Comparison of ENCODE assay signal across 29 cellular contexts in genomic region chr1:195202271-195202670, GRCh38.
A peak's percentile ranks its signal among the peaks of the same experiment; 100 is the strongest.
DNase-seq lines count a peak whose midpoint lies in the region; ATAC-seq, FAIRE-seq and TF ChIP-seq lines count a peak whose summit lies in the region.
"Had no signal": no experiment of that assay in that cellular context is flagged by ENCODE, and none has a peak within 500 bp of the region (broad histone marks: within the 10 kb centered on the region; RNA-seq: fewer than 3 reads in every experiment).

No MANE protein-coding gene starts in this region.

- no peaks in the 10 kb centered on the region for H3K27me3 Mint-ChIP-seq in endodermal cell (ENCODE audit: insufficient read depth)
- H3K27me3 Mint-ChIP-seq: activated naive CD8-positive, alpha-beta T cell; IgD-negative memory B cell had no signal

- CTCF ChIA-PET in AG04450 (lab: Charles Lee), result interaction anchor here (0.7 kb wide), 1 partner anchor 752 kb away, joined by 7 read pairs; no protein-coding TSS in a partner anchor

- DNase-seq in AG04450 (ENCODE audit: low read depth, low spot score), result peak; percentile 51
- DNase-seq in NCI-H1105 (lab: John Stamatoyannopoulos, UW), result peak; percentile 19
- peak; percentile 35 for DNase-seq in NCI-H510A (lab: John Stamatoyannopoulos, UW)
- no peak for DNase-seq in endodermal cell
- DNase-seq in small intestine, result no peak
- no peak for DNase-seq in MG63
- DNase-seq in OCI-M1 (lab: John Stamatoyannopoulos, UW), result no peak
- DNase-seq: activated CD4-positive, alpha-beta T cell treated with anti-CD3 and anti-CD28 coated beads, Interleukin-2, amount 50 U/mL, for 4 hours; activated CD8-positive, alpha-beta memory T cell treated with anti-CD3 and anti-CD28 coated beads, Interleukin-2, amount 50 U/mL, for 4 hours; Caco-2; cerebellar nuclear complex; EL; H7; hypothalamus; left ventricle myocardium superior; NCI-H1436 treated with DMSO at 0.1 percent for 48 hours; nephron progenitor cell; NK-92 treated with Interleukin-12 subunit alpha and Interleukin-12 subunit beta, amount 100 ng/mL, for 24 hours; Peyer's patch; sigmoid colon; upper lobe of left lung had no signal

- H3K4me3 ChIP-seq in AG04450 (ENCODE audit: low read depth, low read length), result no peak overlapping the region
- H3K4me3 ChIP-seq in endodermal cell (ENCODE audit: low read length), result no peak overlapping the region
- H3K4me3 ChIP-seq in small intestine (ENCODE audit: low read depth in 1 of 2, low read length in 2 of 2), result no peak overlapping the region
- no peak overlapping the region for H3K4me3 ChIP-seq in MG63
- H3K4me3 ChIP-seq: ascending aorta, BLaER1, Peyer's patch, sigmoid colon, SJSA1, upper lobe of left lung had no signal

- 80 to 95% methylated on average over 1 to 4 of the region's 4 CpGs for WGBS in endodermal cell (ENCODE audit: insufficient coverage in 1 of 2, insufficient read length in 1 of 2), 2 experiments
- 64 to 83% (median 83%) methylated on average over 4 of the region's 4 CpGs for WGBS in small intestine, 3 donors

- H3K9me3 ChIP-seq in AG04450 (ENCODE audit: control insufficient read depth, insufficient read depth, low read length) (no peaks in the 10 kb centered on the region), endodermal cell (ENCODE audit: control insufficient read depth, low read length) (no peaks in the 10 kb centered on the region), small intestine (ENCODE audit: control insufficient read depth, low read depth) (no peaks in the 10 kb centered on the region), MG63 (no peaks in the 10 kb centered on the region)
- H3K9me3 ChIP-seq: ascending aorta, BLaER1, Caco-2, Peyer's patch, sigmoid colon, upper lobe of left lung had no signal

- H3K9me3 Mint-ChIP-seq in endodermal cell, result no peaks in the 10 kb centered on the region
- H3K9me3 Mint-ChIP-seq: activated T-helper 17 cell treated with anti-CD3 and anti-CD28 coated beads, Interleukin-2, amount 50 U/mL, for 72 hours; IgD-negative memory B cell; nephron progenitor cell; WTC11 had no signal

- H3K4me3 Mint-ChIP-seq in endodermal cell, result no peak overlapping the region
- H3K4me3 Mint-ChIP-seq: activated naive CD8-positive, alpha-beta T cell; activated T-helper 17 cell treated with anti-CD3 and anti-CD28 coated beads, Interleukin-2, amount 50 U/mL, for 72 hours; IgD-negative memory B cell; nephron progenitor cell; WTC11 had no signal

- H3K27ac ChIP-seq in AG04450 (ENCODE audit: low read depth, low read length), result no peak overlapping the region
- no peak overlapping the region for H3K27ac ChIP-seq in endodermal cell (ENCODE audit: low read depth, low read length)
- H3K27ac ChIP-seq in small intestine (ENCODE audit: low read depth in 1 of 2, low read length in 1 of 2), result no peak overlapping the region
- H3K27ac ChIP-seq: ascending aorta, BLaER1, Peyer's patch, sigmoid colon, SJSA1, upper lobe of left lung had no signal

- H3K4me1 Mint-ChIP-seq in endodermal cell, result no peaks in the 10 kb centered on the region
- H3K4me1 Mint-ChIP-seq: activated T-helper 17 cell treated with anti-CD3 and anti-CD28 coated beads, Interleukin-2, amount 50 U/mL, for 72 hours; IgD-negative memory B cell; nephron progenitor cell had no signal

- H3K9ac ChIP-seq in endodermal cell (ENCODE audit: extremely low read depth, low read length, poor library complexity, severe bottlenecking), result no peak overlapping the region
- H3K9ac ChIP-seq: BLaER1 had no signal

- no peaks in the 10 kb centered on the region for H3K36me3 ChIP-seq in endodermal cell (ENCODE audit: control insufficient read depth, insufficient read depth, low read length)
- H3K36me3 ChIP-seq in small intestine (ENCODE audit: control insufficient read depth in 2 of 2, insufficient read depth in 2 of 2, low read length in 2 of 2), result no peaks in the 10 kb centered on the region
- H3K36me3 ChIP-seq in MG63, result no peaks in the 10 kb centered on the region
- H3K36me3 ChIP-seq: ascending aorta, BLaER1, Peyer's patch, sigmoid colon, SJSA1, upper lobe of left lung had no signal

- POLR2A ChIA-PET in AG04450 (lab: Yijun Ruan, JAX), result no interaction called here

- H3K27me3 ChIP-seq in AG04450 (ENCODE audit: control insufficient read depth, insufficient read depth, low read length), result no peaks in the 10 kb centered on the region
- no peaks in the 10 kb centered on the region for H3K27me3 ChIP-seq in endodermal cell (ENCODE audit: control insufficient read depth, insufficient read depth, low read length, poor library complexity, severe bottlenecking)
- H3K27me3 ChIP-seq in small intestine (ENCODE audit: control insufficient read depth in 2 of 2, insufficient read depth in 2 of 2, low read length in 2 of 2), result no peaks in the 10 kb centered on the region
- no peaks in the 10 kb centered on the region for H3K27me3 ChIP-seq in MG63
- H3K27me3 ChIP-seq: ascending aorta, BLaER1, Peyer's patch, sigmoid colon, SJSA1, upper lobe of left lung had no signal

- no peaks in the 10 kb centered on the region for H3K36me3 Mint-ChIP-seq in endodermal cell (ENCODE audit: low read depth)
- H3K36me3 Mint-ChIP-seq: activated naive CD8-positive, alpha-beta T cell; IgD-negative memory B cell; WTC11 had no signal

- no peaks in the 10 kb centered on the region for H3K4me1 ChIP-seq in endodermal cell (ENCODE audit: control insufficient read depth, insufficient read depth, low read length)
- H3K4me1 ChIP-seq in small intestine (ENCODE audit: control insufficient read depth in 2 of 2, insufficient read depth in 1 of 2, low read depth in 1 of 2, low read length in 1 of 2), result no peaks in the 10 kb centered on the region
- H3K4me1 ChIP-seq: ascending aorta, BLaER1, Caco-2, Peyer's patch, sigmoid colon, SJSA1, upper lobe of left lung had no signal

- no peak for FAIRE-seq in small intestine (lab: Jason Lieb, UNC)

- peak overlapping the region; percentile 46 for H3K27ac Mint-ChIP-seq in endodermal cell
- H3K27ac Mint-ChIP-seq: activated naive CD8-positive, alpha-beta T cell; activated T-helper 17 cell treated with anti-CD3 and anti-CD28 coated beads, Interleukin-2, amount 50 U/mL, for 72 hours; IgD-negative memory B cell; nephron progenitor cell; WTC11 had no signal

- ATAC-seq in HG03175 (IDR thresholded peaks at IDR 0.05; ENCODE audit: unreplicated experiment), result no peak
- ATAC-seq: activated T-helper 17 cell treated with anti-CD3 and anti-CD28 coated beads, Interleukin-2, amount 50 U/mL, for 72 hours; left ventricle myocardium superior; WTC11 had no signal

- no peak for TF ChIP-seq CTCF in AG04450 (IDR thresholded peaks at IDR 0.05; ENCODE audit: low read depth, low read length)
- TF ChIP-seq CTCF in endodermal cell (conservative IDR thresholded peaks at IDR 0.05), result no peak

Comparison
In these comparisons a context has a peak if more than half of its experiments do, and no peak if none do; other contexts are left out.
1. DNase-seq: peak in AG04450 (single experiment), NCI-H1105 (single experiment) and NCI-H510A (single experiment); none in endodermal cell (single experiment), small intestine (single experiment), MG63 (single experiment) and OCI-M1 (single experiment).